In genomic region chr17:235048-235830, GRCh38 we compare ENCODE assay signal across 2 cellular contexts. TPM values are rescaled to one million over a fixed set of nuclear protein-coding genes. Genes with fewer than 3 reads are reported as not detected.
"Had no signal": no experiment of that assay in that cellular context is flagged by ENCODE, and none has a peak within 500 bp of the region (broad histone marks: within the 10 kb centered on the region; RNA-seq: fewer than 3 reads in every experiment).

No MANE protein-coding gene starts in this region.

RNA-seq across cellular contexts. Expression of gene DOC2B, which starts 53.8 kb away (rescaled TPM):
- total RNA-seq: activated B cell treated with CpG ODN at 0.5 μM for 24 hours; activated CD4-positive, alpha-beta memory T cell treated with anti-CD3 and anti-CD28 coated beads, Interleukin-2, amount 10 ng/mL, durations not matched to agents 7 days and 5 days had no signal
